19 cellular contexts compared by ENCODE assay signal in the genomic region with DNA sequence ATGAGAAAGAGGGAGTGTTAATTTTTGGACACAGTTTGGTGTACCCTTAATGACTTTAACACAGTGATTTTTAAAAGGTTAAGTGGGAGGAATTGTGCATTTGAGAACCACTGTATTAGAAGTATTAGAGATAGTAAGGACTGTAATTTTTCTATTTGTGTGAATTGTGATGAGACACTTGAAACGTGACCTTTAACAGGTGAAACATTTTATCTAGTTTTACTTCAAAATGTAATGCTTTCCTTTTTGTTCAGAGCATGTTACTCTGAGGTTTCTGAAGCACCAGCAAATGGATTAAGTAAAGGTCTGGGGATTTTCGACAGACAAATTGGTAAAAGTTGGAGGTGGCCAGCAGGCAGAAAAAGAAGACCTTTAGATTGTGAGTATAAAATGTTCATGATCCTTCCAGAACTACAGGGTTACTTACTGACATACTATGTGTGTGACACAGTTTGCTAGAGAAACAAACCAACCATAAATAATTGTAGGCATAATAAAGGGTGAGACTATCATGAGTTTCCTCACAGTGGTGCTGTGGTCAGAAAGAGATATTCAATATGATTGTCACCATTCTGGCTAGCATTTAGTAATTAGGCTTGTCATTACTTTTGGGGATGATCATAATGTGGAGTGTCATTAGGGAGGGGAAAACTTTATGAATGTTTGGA. TPM values are rescaled to one million over a fixed set of nuclear protein-coding genes. Genes with fewer than 3 reads are reported as not detected.
DNase-seq lines count a peak whose midpoint lies in the region; ATAC-seq, FAIRE-seq and TF ChIP-seq lines count a peak whose summit lies in the region.
"Had no signal": no experiment of that assay in that cellular context is flagged by ENCODE, and none has a peak within 500 bp of the region (broad histone marks: within the 10 kb centered on the region; RNA-seq: fewer than 3 reads in every experiment).

No MANE protein-coding gene starts in this region.

- H3K4me2 ChIP-seq in smooth muscle cell, result no peak overlapping the region
- H3K4me2 ChIP-seq: hepatocyte had no signal

- no peak overlapping the region for H3K4me3 ChIP-seq in smooth muscle cell
- H3K4me3 ChIP-seq: hepatocyte, stomach had no signal

- H2AFZ ChIP-seq in smooth muscle cell (ENCODE audit: low read depth), result no peak overlapping the region
- H2AFZ ChIP-seq: hepatocyte had no signal

- peak overlapping the region; percentile 50 for H3K27ac Mint-ChIP-seq in T-helper 1 cell treated with Interleukin-12 subunit alpha and Interleukin-12 subunit beta and Interleukin-4 antibody, amounts not matched to agents 30 μg/mL and 1 μg/mL, for 36 hours
- H3K27ac Mint-ChIP-seq in T-helper 2 cell treated with Interferon-gamma antibody and Interleukin-4, amounts not matched to agents 5 μg/mL and 100 μg/mL, for 36 hours, result no peak overlapping the region
- H3K27ac Mint-ChIP-seq: activated naive CD8-positive, alpha-beta T cell treated with anti-CD3 and anti-CD28 coated beads, Interleukin-2, amount 10 ng/mL, durations not matched to agents 7 days and 5 days had no signal

- WGBS in smooth muscle cell (ENCODE audit: low lambda C conversion rate), result 90% methylated on average over 2 of the region's 2 CpGs

- peaks cover 100% of the 10 kb centered on the region for H4K20me1 ChIP-seq in smooth muscle cell (ENCODE audit: low read depth)

- no peaks in the 10 kb centered on the region for H3K27me3 ChIP-seq in smooth muscle cell (ENCODE audit: low read depth)
- H3K27me3 ChIP-seq: hepatocyte, stomach had no signal

- no peaks in the 10 kb centered on the region for H3K27me3 Mint-ChIP-seq in T-helper 1 cell treated with Interleukin-12 subunit alpha and Interleukin-12 subunit beta and Interleukin-4 antibody, amounts not matched to agents 30 μg/mL and 1 μg/mL, for 36 hours (ENCODE audit: low read depth)
- no peaks in the 10 kb centered on the region for H3K27me3 Mint-ChIP-seq in T-helper 2 cell treated with Interferon-gamma antibody and Interleukin-4, amounts not matched to agents 5 μg/mL and 100 μg/mL, for 36 hours (ENCODE audit: low read depth)
- H3K27me3 Mint-ChIP-seq: activated naive CD8-positive, alpha-beta T cell treated with anti-CD3 and anti-CD28 coated beads, Interleukin-2, amount 10 ng/mL, durations not matched to agents 7 days and 5 days had no signal

- ATAC-seq in GM21423 (IDR thresholded peaks at IDR 0.05; ENCODE audit: unreplicated experiment), result no peak
- ATAC-seq: left lobe of liver had no signal

- no peak for DNase-seq in T-helper 1 cell
- DNase-seq in M059J (ENCODE audit: low read depth), result peak; percentile 69
- no peak for DNase-seq in smooth muscle cell (lab: John Stamatoyannopoulos, UW; ENCODE audit: unreplicated experiment)
- no peak for DNase-seq in T-helper 2 cell treated with Interferon-gamma antibody and Interleukin-4, amounts not matched to agents 5 μg/mL and 100 μg/mL, for 36 hours (ENCODE audit: low spot score)
- DNase-seq in activated gamma-delta T cell treated with Interleukin-2 at 50 U/mL for 16 hours, result no peak
- DNase-seq: activated CD4-positive, alpha-beta T cell treated with anti-CD3 and anti-CD28 coated beads, Interleukin-2, amount 50 U/mL, for 4 hours; activated naive CD8-positive, alpha-beta T cell treated with anti-CD3 and anti-CD28 coated beads, Interleukin-2, amount 10 ng/mL, durations not matched to agents 7 days and 5 days; Caco-2; NCI-H2081 treated with DMSO at 0.1 percent for 48 hours; NCI-H774; stomach; T-helper 9 cell had no signal

- peaks cover 23% of the 10 kb centered on the region for H3K4me1 ChIP-seq in smooth muscle cell (ENCODE audit: low read depth)

- peaks cover 98% of the 10 kb centered on the region for H3K79me2 ChIP-seq in smooth muscle cell (ENCODE audit: low read depth)

- no peak overlapping the region for H3K9ac ChIP-seq in smooth muscle cell (ENCODE audit: low read depth)

- no peak for TF ChIP-seq CTCF in smooth muscle cell (IDR thresholded peaks at IDR 0.05; ENCODE audit: borderline replicate concordance, insufficient read depth, poor library complexity, severe bottlenecking)

- peaks cover 16% of the 10 kb centered on the region for H3K4me1 Mint-ChIP-seq in T-helper 1 cell treated with Interleukin-12 subunit alpha and Interleukin-12 subunit beta and Interleukin-4 antibody, amounts not matched to agents 30 μg/mL and 1 μg/mL, for 36 hours (ENCODE audit: low read depth)
- H3K4me1 Mint-ChIP-seq in T-helper 2 cell treated with Interferon-gamma antibody and Interleukin-4, amounts not matched to agents 5 μg/mL and 100 μg/mL, for 36 hours (ENCODE audit: low read depth), result peaks cover 13% of the 10 kb centered on the region

- H3F3A ChIP-seq in smooth muscle cell (ENCODE audit: low read depth), result no peaks in the 10 kb centered on the region

- FAIRE-seq in endometrium (lab: Jason Lieb, UNC), result peak; percentile 8
- FAIRE-seq: A204.1 had no signal

- no peaks in the 10 kb centered on the region for H3K36me3 ChIP-seq in smooth muscle cell (ENCODE audit: low read depth)

- peaks cover 13% of the 10 kb centered on the region for H3K36me3 Mint-ChIP-seq in T-helper 1 cell treated with Interleukin-12 subunit alpha and Interleukin-12 subunit beta and Interleukin-4 antibody, amounts not matched to agents 30 μg/mL and 1 μg/mL, for 36 hours (ENCODE audit: low read depth)
- H3K36me3 Mint-ChIP-seq in T-helper 2 cell treated with Interferon-gamma antibody and Interleukin-4, amounts not matched to agents 5 μg/mL and 100 μg/mL, for 36 hours (ENCODE audit: low read depth), result peaks cover 12% of the 10 kb centered on the region

- H3K9me3 Mint-ChIP-seq in T-helper 1 cell treated with Interleukin-12 subunit alpha and Interleukin-12 subunit beta and Interleukin-4 antibody, amounts not matched to agents 30 μg/mL and 1 μg/mL, for 36 hours, result no peaks in the 10 kb centered on the region
- H3K9me3 Mint-ChIP-seq in T-helper 2 cell treated with Interferon-gamma antibody and Interleukin-4, amounts not matched to agents 5 μg/mL and 100 μg/mL, for 36 hours, result no peaks in the 10 kb centered on the region
- H3K9me3 Mint-ChIP-seq: activated naive CD8-positive, alpha-beta T cell treated with anti-CD3 and anti-CD28 coated beads, Interleukin-2, amount 10 ng/mL, durations not matched to agents 7 days and 5 days; nephron had no signal

- H3K27ac ChIP-seq in smooth muscle cell (ENCODE audit: low read depth), result peak overlapping the region; percentile 19
- H3K27ac ChIP-seq: hepatocyte, stomach had no signal

- no peak overlapping the region for H3K4me3 Mint-ChIP-seq in T-helper 1 cell treated with Interleukin-12 subunit alpha and Interleukin-12 subunit beta and Interleukin-4 antibody, amounts not matched to agents 30 μg/mL and 1 μg/mL, for 36 hours
- H3K4me3 Mint-ChIP-seq in T-helper 2 cell treated with Interferon-gamma antibody and Interleukin-4, amounts not matched to agents 5 μg/mL and 100 μg/mL, for 36 hours, result no peak overlapping the region
- H3K4me3 Mint-ChIP-seq: activated naive CD8-positive, alpha-beta T cell treated with anti-CD3 and anti-CD28 coated beads, Interleukin-2, amount 10 ng/mL, durations not matched to agents 7 days and 5 days; nephron had no signal

- H3K9me3 ChIP-seq in smooth muscle cell (replicated peaks; ENCODE audit: low read depth), result no peaks in the 10 kb centered on the region
- H3K9me3 ChIP-seq: Caco-2, stomach had no signal

RNA-seq across cellular contexts. Expression of gene LCOR, which starts 26.1 kb away (rescaled TPM):
- total RNA-seq in M059J (2014; rRNA removed; shearing (Covaris generic)), result 7.2 and 15.8 TPM in 2 replicates
- 27.8 and 29.9 TPM in 2 replicates for total RNA-seq in smooth muscle cell
- polyA plus RNA-seq in smooth muscle cell, result 10.6 and 20.7 TPM in 2 replicates
